ENCODE assay signal across 20 cellular contexts in the genomic region with DNA sequence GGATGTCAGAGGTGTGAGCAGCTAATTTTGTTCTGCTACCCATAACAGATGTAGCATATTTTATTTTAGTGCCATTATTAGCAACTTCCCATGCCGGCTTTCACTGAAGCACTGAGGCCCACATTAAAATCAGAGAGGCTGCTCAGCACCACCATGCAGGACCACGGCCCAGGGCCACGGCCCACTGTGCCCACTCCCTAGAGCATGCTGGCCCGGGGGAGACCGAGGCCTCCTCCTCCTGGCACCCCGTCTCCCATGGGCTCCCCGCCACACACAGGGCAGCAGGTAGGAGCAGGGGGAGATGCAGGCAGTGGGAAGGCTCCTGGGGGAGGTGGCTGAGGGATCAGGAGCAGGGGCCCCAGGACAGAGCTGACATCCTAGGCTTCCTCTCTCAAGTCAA. TPM values are rescaled to one million over a fixed set of nuclear protein-coding genes. Genes with fewer than 3 reads are reported as not detected.
"Had no signal": no experiment of that assay in that cellular context is flagged by ENCODE, and none has a peak within 500 bp of the region (broad histone marks: within the 10 kb centered on the region; RNA-seq: fewer than 3 reads in every experiment).

No MANE protein-coding gene starts in this region.

- DNase-seq: KBM-7, MV-4-11, NCI-H1048, NCI-H1105, NCI-H1417, NCI-H1436 treated with DMSO at 0.1 percent for 48 hours, NCI-H187, NCI-H2029, NCI-H2081 treated with DMSO at 0.1 percent for 48 hours, NCI-H226, NCI-H446, NCI-H510A, NCI-H774, Right ventricle myocardium superior, RPMI8226, SK-N-SH, SW 1271 had no signal

RNA-seq across cellular contexts. Expression of gene EMX1, which starts 31.1 kb away (rescaled TPM):
- total RNA-seq: LHCN-M2, MCF 10A, Right ventricle myocardium superior, SK-MEL-5 had no signal
